Comparison of ENCODE assay signal across 21 cellular contexts in the genomic region with DNA sequence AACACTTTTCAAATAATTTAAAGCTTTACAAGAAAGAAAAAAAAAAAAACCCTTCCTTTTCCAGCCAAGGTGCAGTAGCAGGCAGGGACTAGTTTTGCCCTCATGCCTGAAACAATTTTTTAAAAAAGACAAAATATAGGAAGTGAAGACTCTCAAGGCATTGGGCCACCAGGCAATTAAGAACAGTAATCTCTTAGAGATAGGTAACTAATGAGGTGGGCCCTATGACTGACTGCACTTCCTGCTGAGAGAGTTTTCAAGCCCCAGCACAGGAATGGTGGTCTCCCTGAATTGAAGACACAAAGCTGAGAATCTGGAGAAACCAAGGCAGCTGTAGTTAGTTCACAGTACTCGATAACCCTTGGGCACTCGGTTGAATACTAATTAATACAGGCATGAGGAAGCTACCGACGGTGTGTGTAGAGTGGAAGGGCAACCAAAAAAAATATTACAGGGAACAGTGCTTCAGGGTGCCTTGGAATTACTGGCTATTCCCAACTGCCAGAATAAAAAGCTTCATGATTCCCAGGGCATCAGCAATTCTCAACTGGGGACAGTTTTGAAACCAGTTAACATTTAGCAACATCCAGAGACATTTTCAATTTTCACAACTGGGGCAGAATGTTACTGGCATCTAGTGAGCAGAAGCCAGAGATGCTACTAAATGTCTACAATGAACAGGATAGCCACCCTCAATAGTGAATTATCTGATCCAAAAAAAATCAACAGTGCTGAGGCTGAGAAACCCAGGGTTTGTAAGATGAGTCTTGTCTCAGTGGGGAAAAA. TPM values are rescaled to one million over a fixed set of nuclear protein-coding genes. Genes with fewer than 3 reads are reported as not detected.
DNase-seq lines count a peak whose midpoint lies in the region; ATAC-seq lines count a peak whose summit lies in the region.
"Had no signal": no experiment of that assay in that cellular context is flagged by ENCODE, and none has a peak within 500 bp of the region (broad histone marks: within the 10 kb centered on the region; RNA-seq: fewer than 3 reads in every experiment).

No MANE protein-coding gene starts in this region.

- no peak for DNase-seq in activated T-cell treated with anti-CD3 and anti-CD28 coated beads, Interleukin-2, amount 50 U/mL, for 72 hours
- DNase-seq in activated T-cell treated with anti-CD3 and anti-CD28 coated beads for 4 hours = no peak
- DNase-seq in memory B cell (ENCODE audit: low spot score in 2 of 2) = no peak
- DNase-seq in superior temporal gyrus (ENCODE audit: extremely low spot score) = peak; percentile 11
- DNase-seq in NOMO-1 treated with DMSO at 0.1 percent for 48 hours (lab: John Stamatoyannopoulos, UW; ENCODE audit: unreplicated experiment) = no peak
- DNase-seq in NCI-H446 treated with DMSO at 0.1 percent for 48 hours (lab: John Stamatoyannopoulos, UW) = no peak
- no peak for DNase-seq in NCI-H1417 treated with DMSO at 0.1 percent for 48 hours (lab: John Stamatoyannopoulos, UW)
- DNase-seq: activated CD4-positive, alpha-beta T cell treated with anti-CD3 and anti-CD28 coated beads, Interleukin-2, amount 50 U/mL, for 48 hours; Calu3; NCI-H1105; NCI-H510A treated with DMSO at 0.1 percent for 48 hours; small intestine; stimulated activated CD4-positive, alpha-beta T cell treated with anti-CD3 and anti-CD28 coated beads, Interleukin-2, amount 100 ng/mL, for 24 hours; stimulated activated naive CD4-positive, alpha-beta T cell; T-helper 9 cell had no signal

- no peaks in the 10 kb centered on the region for H3K27me3 Mint-ChIP-seq in activated T-cell treated with anti-CD3 and anti-CD28 coated beads, Interleukin-2, amount 50 U/mL, for 72 hours (ENCODE audit: low read depth)
- no peaks in the 10 kb centered on the region for H3K27me3 Mint-ChIP-seq in memory B cell
- H3K27me3 Mint-ChIP-seq: B cell had no signal

- no peak overlapping the region for H3K4me3 Mint-ChIP-seq in activated T-cell treated with anti-CD3 and anti-CD28 coated beads, Interleukin-2, amount 50 U/mL, for 72 hours
- H3K4me3 Mint-ChIP-seq in memory B cell = no peak overlapping the region
- H3K4me3 Mint-ChIP-seq: B cell had no signal

- H3K4me1 Mint-ChIP-seq in activated T-cell treated with anti-CD3 and anti-CD28 coated beads, Interleukin-2, amount 50 U/mL, for 72 hours (ENCODE audit: low read depth) = peaks cover 17% of the 10 kb centered on the region
- peaks cover 12% of the 10 kb centered on the region for H3K4me1 Mint-ChIP-seq in memory B cell

- H3K27ac Mint-ChIP-seq in activated T-cell treated with anti-CD3 and anti-CD28 coated beads, Interleukin-2, amount 50 U/mL, for 72 hours = peak overlapping the region; percentile 89
- H3K27ac Mint-ChIP-seq in memory B cell = peak overlapping the region; percentile 18
- H3K27ac Mint-ChIP-seq: B cell had no signal

- no peak for ATAC-seq in activated T-cell treated with anti-CD3 and anti-CD28 coated beads, Interleukin-2, amount 50 U/mL, for 72 hours (replicated peaks in 1 of 2)
- ATAC-seq in HG03457 (IDR thresholded peaks at IDR 0.05; ENCODE audit: unreplicated experiment) = peak; percentile 71
- no peak for ATAC-seq in memory B cell (ENCODE audit: low read depth)
- ATAC-seq: A549 had no signal

- H3K36me3 Mint-ChIP-seq in activated T-cell treated with anti-CD3 and anti-CD28 coated beads, Interleukin-2, amount 50 U/mL, for 72 hours (ENCODE audit: insufficient read depth in 2 of 2) = no peaks in the 10 kb centered on the region
- H3K36me3 Mint-ChIP-seq in memory B cell = peaks cover 14% of the 10 kb centered on the region

- H3K9me3 Mint-ChIP-seq in activated T-cell treated with anti-CD3 and anti-CD28 coated beads, Interleukin-2, amount 50 U/mL, for 72 hours = peaks cover 0 to 2% of the 10 kb centered on the region in 2 donors
- no peaks in the 10 kb centered on the region for H3K9me3 Mint-ChIP-seq in memory B cell

RNA-seq across cellular contexts. Expression of gene PLN, which starts 36.0 kb away (rescaled TPM):
- not detected for total RNA-seq in activated T-cell treated with anti-CD3 and anti-CD28 coated beads, Interleukin-2, amount 50 U/mL, for 72 hours
- total RNA-seq: astrocyte, B cell, Calu3, epithelial cell of proximal tubule, RPMI7951 had no signal
